In the genomic region with DNA sequence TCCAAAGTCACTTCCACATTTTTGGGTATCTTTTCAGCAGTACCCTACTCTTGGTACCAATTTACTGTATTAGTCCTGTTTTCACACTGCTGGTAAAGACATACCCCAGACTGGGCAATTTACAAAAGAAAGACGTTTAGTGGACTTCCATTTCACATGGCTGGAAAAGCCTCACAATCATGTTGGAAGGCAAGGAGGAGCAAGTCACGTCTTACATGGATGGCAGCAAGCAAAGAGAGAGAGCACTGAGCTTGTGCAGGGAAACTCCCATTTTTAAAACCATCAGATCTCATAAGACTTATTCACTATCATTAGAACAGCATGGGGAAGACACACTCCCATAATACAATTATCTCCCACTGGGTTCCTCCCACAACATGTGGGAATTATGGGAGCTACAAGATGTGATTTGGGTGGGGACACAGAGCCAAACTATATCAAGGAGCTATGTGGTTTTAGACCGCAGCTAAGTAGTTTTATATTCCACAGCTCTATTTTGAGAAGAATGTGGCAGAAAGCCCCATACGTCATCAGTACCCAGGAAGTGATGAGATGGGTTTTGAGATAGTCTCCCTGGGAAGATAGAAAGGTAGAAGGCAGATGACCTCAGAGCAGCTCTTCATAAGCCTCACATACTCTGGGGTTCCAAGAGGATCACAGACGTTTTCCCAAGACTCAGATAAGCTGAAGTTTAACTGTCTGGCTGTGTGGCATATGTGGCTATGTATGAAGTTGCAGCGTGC, we compare ENCODE assay signal across 14 cellular contexts.
"Had no signal": no experiment of that assay in that cellular context is flagged by ENCODE, and none has a peak within 500 bp of the region (broad histone marks: within the 10 kb centered on the region; RNA-seq: fewer than 3 reads in every experiment).

No MANE protein-coding gene starts in this region.

- H3K36me3 Mint-ChIP-seq: T-cell had no signal

- H3K27me3 ChIP-seq: cardiac muscle cell, left lung, pancreas, tibial artery had no signal

- H3K9me3 ChIP-seq: left lung, pancreas, spleen, tibial artery had no signal

- ATAC-seq: left lung, pancreas, sciatic nerve had no signal

- DNase-seq: activated CD4-positive, alpha-beta memory T cell treated with anti-CD3 and anti-CD28 coated beads, Interleukin-2, amount 10 ng/mL, durations not matched to agents 7 days and 5 days; endodermal cell; erythroblast; islet precursor cell; left lung; mammary epithelial cell; pancreas; spleen; stimulated activated CD4-positive, alpha-beta T cell treated with anti-CD3 and anti-CD28 coated beads, Interleukin-2, amount 100 ng/mL, for 24 hours; T-cell; tibial artery; WERI-Rb-1 had no signal

- H3K4me3 Mint-ChIP-seq: activated CD4-positive, alpha-beta memory T cell treated with anti-CD3 and anti-CD28 coated beads, Interleukin-2, amount 10 ng/mL, durations not matched to agents 7 days and 5 days; endodermal cell; T-cell had no signal

- H3K27ac ChIP-seq: cardiac muscle cell, left lung, pancreas, spleen, tibial artery, WERI-Rb-1 had no signal

- H3K27ac Mint-ChIP-seq: activated CD4-positive, alpha-beta memory T cell treated with anti-CD3 and anti-CD28 coated beads, Interleukin-2, amount 10 ng/mL, durations not matched to agents 7 days and 5 days; endodermal cell had no signal

- H3K4me3 ChIP-seq: cardiac muscle cell, left lung, pancreas, spleen, tibial artery had no signal

- H3K4me1 ChIP-seq: pancreas, spleen had no signal

- H3K36me3 ChIP-seq: cardiac muscle cell, left lung, pancreas, spleen, tibial artery, WERI-Rb-1 had no signal
